10 cellular contexts compared by ENCODE assay signal in genomic region chr9:116450378-116451139, GRCh38.
DNase-seq lines count a peak whose midpoint lies in the region; ATAC-seq and TF ChIP-seq lines count a peak whose summit lies in the region.
"Had no signal": no experiment of that assay in that cellular context is flagged by ENCODE, and none has a peak within 500 bp of the region (broad histone marks: within the 10 kb centered on the region; RNA-seq: fewer than 3 reads in every experiment).

No MANE protein-coding gene starts in this region.

- CTCF ChIA-PET in GM10248 (lab: Yijun Ruan, JAX), result interaction anchor here (1.6 to 2.3 kb wide), 3 partner anchors 12 to 45 kb away, joined by 3 to 8 read pairs (median 5); no protein-coding TSS in a partner anchor
- CTCF ChIA-PET in HEK293T (lab: Yijun Ruan, JAX), result no interaction called here

- peak; percentile 94 for ATAC-seq in GM21786 (IDR thresholded peaks at IDR 0.05; ENCODE audit: unreplicated experiment)
- ATAC-seq: body of pancreas had no signal

- POLR2A ChIA-PET in GM10248 (lab: Yijun Ruan, JAX) (no interaction called here), HEK293T (lab: Yijun Ruan, JAX) (no interaction called here)

- no peak for TF ChIP-seq CTCF in GM10248 (IDR thresholded peaks at IDR 0.05; ENCODE audit: control extremely low read depth, extremely low read depth, low read depth, missing control alignments)

- DNase-seq in GM10248 (ENCODE audit: extremely low spot score), result peak; percentile 43
- DNase-seq in HT1080 (ENCODE audit: low read depth), result peak; percentile 66
- DNase-seq in iris pigment epithelial cell (ENCODE audit: low read depth), result peak; percentile 78
- DNase-seq in putamen (ENCODE audit: low spot score), result no peak
- DNase-seq in HEK293T (ENCODE audit: extremely low spot score), result no peak
- no peak for DNase-seq in NCI-H82 treated with DMSO at 0.1 percent for 48 hours (lab: John Stamatoyannopoulos, UW; ENCODE audit: unreplicated experiment)
- no peak for DNase-seq in NCI-H524 treated with DMSO at 0.1 percent for 48 hours (lab: John Stamatoyannopoulos, UW)
- DNase-seq: nucleus accumbens had no signal

TF ChIP-seq in HEK293T, 16 proteins besides CTCF, POLR2A, EP300 and RAD21:
- TF ChIP-seq ELF4 (IDR thresholded peaks at IDR 0.05), result no peak
- TF ChIP-seq TARDBP (IDR thresholded peaks at IDR 0.05), result no peak
- no peak for TF ChIP-seq PKNOX1 (IDR thresholded peaks at IDR 0.05)
- TF ChIP-seq SUZ12 (IDR thresholded peaks at IDR 0.05), result no peak
- no peak for TF ChIP-seq BHLHE40 (IDR thresholded peaks at IDR 0.05; ENCODE audit: borderline replicate concordance)
- TF ChIP-seq HDGF (IDR thresholded peaks at IDR 0.05; ENCODE audit: borderline replicate concordance), result no peak
- no peak for TF ChIP-seq ZNF384 (IDR thresholded peaks at IDR 0.05)
- TF ChIP-seq CTBP1 (IDR thresholded peaks at IDR 0.05; ENCODE audit: borderline replicate concordance), result no peak
- no peak for TF ChIP-seq FOXK2 (IDR thresholded peaks at IDR 0.05)
- TF ChIP-seq ARNT (IDR thresholded peaks at IDR 0.05), result no peak
- TF ChIP-seq LEF1 (IDR thresholded peaks at IDR 0.05; ENCODE audit: borderline replicate concordance), result no peak
- TF ChIP-seq FOXM1 (IDR thresholded peaks at IDR 0.05; ENCODE audit: borderline replicate concordance), result no peak
- TF ChIP-seq SP1 (IDR thresholded peaks at IDR 0.05), result no peak
- no peak for TF ChIP-seq L3MBTL2 (conservative IDR thresholded peaks at IDR 0.05)
- no peak for TF ChIP-seq FOXA1 (IDR thresholded peaks at IDR 0.05)
- no peak for TF ChIP-seq NFRKB (IDR thresholded peaks at IDR 0.05)

Comparison
In these comparisons a context has a peak if more than half of its experiments do, and no peak if none do; other contexts are left out.
1. DNase-seq: peak in GM10248 (single experiment), HT1080 (single experiment) and iris pigment epithelial cell (single experiment); none in putamen (single experiment), HEK293T (single experiment), NCI-H82 treated with DMSO at 0.1 percent for 48 hours (single experiment) and NCI-H524 treated with DMSO at 0.1 percent for 48 hours (single experiment).